Comparison of ENCODE assay signal across 31 cellular contexts in the genomic region with DNA sequence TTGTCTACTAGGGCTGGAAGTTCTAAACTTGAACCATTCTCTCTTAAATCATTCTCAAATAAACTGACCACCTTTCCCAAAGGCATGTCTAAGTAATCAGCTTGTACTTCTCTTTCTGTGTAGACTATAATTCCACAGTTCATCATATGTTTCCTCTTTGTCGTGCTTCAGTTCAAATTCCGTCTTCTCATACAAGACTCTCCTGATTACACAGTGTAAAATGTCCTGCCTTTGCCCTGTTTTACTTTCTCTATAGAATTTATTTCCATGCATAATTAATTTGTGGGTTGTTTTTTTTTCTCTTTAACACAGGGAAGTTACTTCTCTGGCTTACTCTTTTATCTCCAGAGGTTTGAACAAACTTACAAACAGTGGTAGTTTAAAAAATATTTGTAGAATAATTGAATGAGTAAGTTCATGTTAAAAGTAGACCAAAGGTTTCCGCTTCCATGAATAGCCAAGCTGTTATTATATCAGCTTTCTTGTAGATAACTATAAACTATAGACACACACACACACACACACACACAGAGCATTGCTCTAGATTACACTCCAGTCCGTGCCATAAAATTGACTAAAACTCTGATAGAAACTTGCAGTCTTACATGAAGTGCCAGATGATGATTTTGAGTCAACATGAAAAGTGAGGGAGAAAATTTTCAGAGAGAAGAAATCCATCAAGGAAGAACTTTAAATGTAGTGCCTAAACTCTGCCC.
"Had no signal": no experiment of that assay in that cellular context is flagged by ENCODE, and none has a peak within 500 bp of the region (broad histone marks: within the 10 kb centered on the region; RNA-seq: fewer than 3 reads in every experiment).

No MANE protein-coding gene starts in this region.

- H3K4me1 ChIP-seq: esophagus muscularis mucosa, heart right ventricle, right lobe of liver, testis had no signal

- H3K27me3 Mint-ChIP-seq: activated naive CD8-positive, alpha-beta T cell treated with anti-CD3 and anti-CD28 coated beads, Interleukin-2, amount 50 U/mL, for 24 hours; activated T-cell treated with anti-CD3 and anti-CD28 coated beads, Interleukin-2, amount 50 U/mL, for 24 hours; activated T-helper 17 cell treated with anti-CD3 and anti-CD28 coated beads, Interleukin-2, amount 50 U/mL, for 72 hours had no signal

- H3K27ac Mint-ChIP-seq: activated CD4-positive, alpha-beta memory T cell treated with anti-CD3 and anti-CD28 coated beads for 36 hours; activated CD4-positive, alpha-beta T cell treated with anti-CD3 and anti-CD28 coated beads, Interleukin-2, amount 10 ng/mL, durations not matched to agents 24 days and 14 days; activated naive CD4-positive, alpha-beta T cell treated with anti-CD3 and anti-CD28 coated beads, Interleukin-2, amount 50 U/mL, for 24 hours; activated naive CD8-positive, alpha-beta T cell treated with anti-CD3 and anti-CD28 coated beads, Interleukin-2, amount 50 U/mL, for 24 hours; activated T-cell treated with anti-CD3 and anti-CD28 coated beads, Interleukin-2, amount 50 U/mL, for 24 hours; activated T-helper 17 cell treated with anti-CD3 and anti-CD28 coated beads, Interleukin-2, amount 50 U/mL, for 72 hours; natural killer cell treated with Interleukin-12 subunit alpha and Interleukin-12 subunit beta and Interleukin-15 and Interleukin-18, amount 100 ng/mL, for 72 hours; progenitor cell of endocrine pancreas had no signal

- H3K9me3 ChIP-seq: esophagus muscularis mucosa, heart right ventricle, neutrophil, ovary, right lobe of liver, testis had no signal

- H3K36me3 ChIP-seq: esophagus muscularis mucosa, heart right ventricle, neutrophil, ovary, right lobe of liver had no signal

- H3K4me1 Mint-ChIP-seq: activated CD4-positive, alpha-beta T cell treated with anti-CD3 and anti-CD28 coated beads, Interleukin-2, amount 10 ng/mL, durations not matched to agents 24 days and 14 days; activated naive CD4-positive, alpha-beta T cell treated with anti-CD3 and anti-CD28 coated beads, Interleukin-2, amount 50 U/mL, for 24 hours; activated naive CD8-positive, alpha-beta T cell treated with anti-CD3 and anti-CD28 coated beads, Interleukin-2, amount 50 U/mL, for 24 hours; activated T-helper 17 cell treated with anti-CD3 and anti-CD28 coated beads, Interleukin-2, amount 50 U/mL, for 72 hours; central memory CD8-positive, alpha-beta T cell had no signal

- H3K27ac ChIP-seq: esophagus muscularis mucosa, heart right ventricle, neutrophil, ovary, right lobe of liver, testis had no signal

- ATAC-seq: activated naive CD8-positive, alpha-beta T cell treated with anti-CD3 and anti-CD28 coated beads, Interleukin-2, amount 50 U/mL, for 24 hours; activated T-helper 17 cell treated with anti-CD3 and anti-CD28 coated beads, Interleukin-2, amount 50 U/mL, for 72 hours; heart right ventricle; left lobe of liver; natural killer cell treated with Interleukin-12 subunit alpha and Interleukin-12 subunit beta and Interleukin-15 and Interleukin-18, amount 100 ng/mL, for 72 hours; right lobe of liver; stimulated activated naive CD8-positive, alpha-beta T cell treated with anti-CD3 and anti-CD28 coated beads, Interleukin-15, Interleukin-2, amounts not matched to agents 100 U/mL and 50 U/mL, for 24 hours had no signal

- H3K27me3 ChIP-seq: esophagus muscularis mucosa, heart right ventricle, neutrophil, ovary, right lobe of liver, testis had no signal

- FAIRE-seq: bronchial epithelial cell, urothelium cell line had no signal

- DNase-seq: activated CD4-positive, alpha-beta memory T cell treated with anti-CD3 and anti-CD28 coated beads for 36 hours; activated CD4-positive, alpha-beta T cell treated with anti-CD3 and anti-CD28 coated beads, Interleukin-2, amount 10 ng/mL, durations not matched to agents 24 days and 14 days; activated CD4-positive, CD25-positive, alpha-beta regulatory T cell treated with anti-CD3 and anti-CD28 coated beads, Interleukin-2, amount 50 U/mL, for 72 hours; activated CD8-positive, alpha-beta memory T cell treated with anti-CD3 and anti-CD28 coated beads, Interleukin-2, amount 50 U/mL, for 4 hours; activated gamma-delta T cell treated with Interleukin-2 at 50 U/mL for 16 hours; activated naive CD8-positive, alpha-beta T cell treated with anti-CD3 and anti-CD28 coated beads, Interleukin-2, amount 50 U/mL, for 24 hours; activated T-cell treated with anti-CD3 and anti-CD28 coated beads, Interleukin-2, amount 50 U/mL, for 24 hours; amygdala; dermis blood vessel endothelial cell; effector CD4-positive, alpha-beta T cell; foreskin melanocyte; heart right ventricle; mesendoderm; ovary; right lobe of liver; stimulated activated CD4-positive, alpha-beta T cell treated with anti-CD3 and anti-CD28 coated beads, Interleukin-12 subunit alpha, Interleukin-12 subunit beta, amount 100 ng/mL, for 4 hours; stimulated activated CD4-positive, alpha-beta T cell treated with anti-CD3 and anti-CD28 coated beads, Interleukin-4, amount 100 ng/mL, for 1 hour; stimulated activated naive CD8-positive, alpha-beta T cell treated with anti-CD3 and anti-CD28 coated beads, Interleukin-15, Interleukin-2, amounts not matched to agents 100 U/mL and 50 U/mL, for 24 hours; testis; trophoblast cell had no signal

- H3K36me3 Mint-ChIP-seq: activated CD4-positive, alpha-beta memory T cell treated with anti-CD3 and anti-CD28 coated beads for 36 hours; activated naive CD4-positive, alpha-beta T cell treated with anti-CD3 and anti-CD28 coated beads, Interleukin-2, amount 50 U/mL, for 24 hours; natural killer cell treated with Interleukin-12 subunit alpha and Interleukin-12 subunit beta and Interleukin-15 and Interleukin-18, amount 100 ng/mL, for 72 hours had no signal

- H3K9me3 Mint-ChIP-seq: activated CD4-positive, alpha-beta memory T cell treated with anti-CD3 and anti-CD28 coated beads for 36 hours; activated CD4-positive, alpha-beta T cell treated with anti-CD3 and anti-CD28 coated beads, Interleukin-2, amount 10 ng/mL, durations not matched to agents 24 days and 14 days; activated naive CD4-positive, alpha-beta T cell treated with anti-CD3 and anti-CD28 coated beads, Interleukin-2, amount 50 U/mL, for 24 hours; activated naive CD8-positive, alpha-beta T cell treated with anti-CD3 and anti-CD28 coated beads, Interleukin-2, amount 50 U/mL, for 24 hours; activated T-cell treated with anti-CD3 and anti-CD28 coated beads, Interleukin-2, amount 50 U/mL, for 24 hours; activated T-helper 17 cell treated with anti-CD3 and anti-CD28 coated beads, Interleukin-2, amount 50 U/mL, for 72 hours; central memory CD8-positive, alpha-beta T cell; natural killer cell treated with Interleukin-12 subunit alpha and Interleukin-12 subunit beta and Interleukin-15 and Interleukin-18, amount 100 ng/mL, for 72 hours had no signal

- H3K4me3 Mint-ChIP-seq: activated CD4-positive, alpha-beta memory T cell treated with anti-CD3 and anti-CD28 coated beads for 36 hours; activated CD4-positive, alpha-beta T cell treated with anti-CD3 and anti-CD28 coated beads, Interleukin-2, amount 10 ng/mL, durations not matched to agents 24 days and 14 days; activated naive CD4-positive, alpha-beta T cell treated with anti-CD3 and anti-CD28 coated beads, Interleukin-2, amount 50 U/mL, for 24 hours; activated naive CD8-positive, alpha-beta T cell treated with anti-CD3 and anti-CD28 coated beads, Interleukin-2, amount 50 U/mL, for 24 hours; activated T-cell treated with anti-CD3 and anti-CD28 coated beads, Interleukin-2, amount 50 U/mL, for 24 hours; activated T-helper 17 cell treated with anti-CD3 and anti-CD28 coated beads, Interleukin-2, amount 50 U/mL, for 72 hours; central memory CD8-positive, alpha-beta T cell; natural killer cell treated with Interleukin-12 subunit alpha and Interleukin-12 subunit beta and Interleukin-15 and Interleukin-18, amount 100 ng/mL, for 72 hours had no signal

- H3K4me3 ChIP-seq: esophagus muscularis mucosa, heart right ventricle, lung, ovary, right lobe of liver, testis had no signal
